Comparison of ENCODE assay signal across 27 cellular contexts in genomic region chr1:243335297-243335696, GRCh38.
"Had no signal": no experiment of that assay in that cellular context is flagged by ENCODE, and none has a peak within 500 bp of the region (broad histone marks: within the 10 kb centered on the region; RNA-seq: fewer than 3 reads in every experiment).

No MANE protein-coding gene starts in this region.

- H3K27me3 Mint-ChIP-seq: activated B cell treated with CpG ODN at 0.5 μM for 24 hours; activated CD4-positive, alpha-beta T cell treated with anti-CD3 and anti-CD28 coated beads, Interleukin-2, amount 10 ng/mL, durations not matched to agents 24 days and 14 days; activated CD8-positive, alpha-beta memory T cell treated with anti-CD3 and anti-CD28 coated beads, Interleukin-2, amount 10 ng/mL, durations not matched to agents 7 days and 5 days; activated naive CD8-positive, alpha-beta T cell treated with anti-CD3 and anti-CD28 coated beads, Interleukin-2, amount 50 U/mL, for 24 hours; activated T-cell treated with anti-CD3 and anti-CD28 coated beads, Interleukin-2, amount 50 U/mL, for 24 hours had no signal

- H3K27ac Mint-ChIP-seq: activated B cell treated with CpG ODN at 0.5 μM for 24 hours; activated CD4-positive, alpha-beta T cell treated with anti-CD3 and anti-CD28 coated beads, Interleukin-2, amount 10 ng/mL, durations not matched to agents 24 days and 14 days; activated CD8-positive, alpha-beta memory T cell treated with anti-CD3 and anti-CD28 coated beads, Interleukin-2, amount 10 ng/mL, durations not matched to agents 7 days and 5 days; activated naive CD4-positive, alpha-beta T cell treated with anti-CD3 and anti-CD28 coated beads, Interleukin-2, amount 50 U/mL, for 72 hours; activated naive CD8-positive, alpha-beta T cell treated with anti-CD3 and anti-CD28 coated beads, Interleukin-2, amount 50 U/mL, for 24 hours; activated T-cell treated with anti-CD3 and anti-CD28 coated beads, Interleukin-2, amount 50 U/mL, for 24 hours; T-helper 1 cell treated with Interleukin-12 subunit alpha and Interleukin-12 subunit beta and Interleukin-4 antibody, amounts not matched to agents 30 μg/mL and 1 μg/mL, for 36 hours had no signal

- H3K4me1 ChIP-seq: Peyer's patch, SJCRH30 had no signal

- DNase-seq: activated B cell treated with CpG ODN at 0.5 μM for 24 hours; activated CD4-positive, alpha-beta T cell treated with anti-CD3 and anti-CD28 coated beads for 1 hour; activated CD4-positive, alpha-beta T cell treated with anti-CD3 and anti-CD28 coated beads, Interleukin-2, amount 50 U/mL, for 48 hours; activated CD8-positive, alpha-beta memory T cell treated with anti-CD3 and anti-CD28 coated beads, Interleukin-2, amount 10 ng/mL, durations not matched to agents 7 days and 5 days; activated effector memory CD4-positive, alpha-beta T cell treated with anti-CD3 and anti-CD28 coated beads, Interleukin-2, amount 50 U/mL, for 16 hours; activated naive CD4-positive, alpha-beta T cell treated with Interleukin-2 at 50 U/mL for 16 hours; activated naive CD8-positive, alpha-beta T cell treated with anti-CD3 and anti-CD28 coated beads, Interleukin-2, amount 50 U/mL, for 24 hours; activated T-cell treated with anti-CD3 and anti-CD28 coated beads, Interleukin-2, amount 50 U/mL, for 24 hours; brain microvascular endothelial cell; Kasumi-1; KBM-7; NCI-H1048; NCI-H1930; NCI-H510A treated with DMSO at 0.1 percent for 48 hours; NCI-H69; NK-92 treated with Interleukin-12 subunit alpha and Interleukin-12 subunit beta, amount 100 ng/mL, for 24 hours; OCI-M1; Peyer's patch; Right ventricle myocardium superior; SJCRH30; T-helper 9 cell had no signal

- FAIRE-seq: TTC549 had no signal

- H3K4me1 Mint-ChIP-seq: activated CD8-positive, alpha-beta memory T cell treated with anti-CD3 and anti-CD28 coated beads, Interleukin-2, amount 10 ng/mL, durations not matched to agents 7 days and 5 days had no signal

- H3K4me3 ChIP-seq: cardiac muscle cell, Peyer's patch, SJCRH30 had no signal

- H3K27me3 ChIP-seq: brain microvascular endothelial cell, cardiac muscle cell, Peyer's patch, SJCRH30 had no signal

- H3K4me3 Mint-ChIP-seq: activated B cell treated with CpG ODN at 0.5 μM for 24 hours; activated CD4-positive, alpha-beta T cell treated with anti-CD3 and anti-CD28 coated beads, Interleukin-2, amount 10 ng/mL, durations not matched to agents 24 days and 14 days; activated CD8-positive, alpha-beta memory T cell treated with anti-CD3 and anti-CD28 coated beads, Interleukin-2, amount 10 ng/mL, durations not matched to agents 7 days and 5 days; activated naive CD8-positive, alpha-beta T cell treated with anti-CD3 and anti-CD28 coated beads, Interleukin-2, amount 50 U/mL, for 24 hours; activated T-cell treated with anti-CD3 and anti-CD28 coated beads, Interleukin-2, amount 50 U/mL, for 24 hours; T-helper 1 cell treated with Interleukin-12 subunit alpha and Interleukin-12 subunit beta and Interleukin-4 antibody, amounts not matched to agents 30 μg/mL and 1 μg/mL, for 36 hours had no signal

- H3K9me3 ChIP-seq: Peyer's patch, SJCRH30 had no signal

- H3K9me3 Mint-ChIP-seq: activated B cell treated with CpG ODN at 0.5 μM for 24 hours; activated CD4-positive, alpha-beta T cell treated with anti-CD3 and anti-CD28 coated beads, Interleukin-2, amount 10 ng/mL, durations not matched to agents 24 days and 14 days; activated naive CD4-positive, alpha-beta T cell treated with anti-CD3 and anti-CD28 coated beads, Interleukin-2, amount 50 U/mL, for 72 hours; activated naive CD8-positive, alpha-beta T cell treated with anti-CD3 and anti-CD28 coated beads, Interleukin-2, amount 50 U/mL, for 24 hours; activated T-cell treated with anti-CD3 and anti-CD28 coated beads, Interleukin-2, amount 50 U/mL, for 24 hours; T-helper 1 cell treated with Interleukin-12 subunit alpha and Interleukin-12 subunit beta and Interleukin-4 antibody, amounts not matched to agents 30 μg/mL and 1 μg/mL, for 36 hours had no signal

- H3K27ac ChIP-seq: brain microvascular endothelial cell, cardiac muscle cell, Peyer's patch, RWPE1, SJCRH30 had no signal

- ATAC-seq: activated CD8-positive, alpha-beta memory T cell treated with anti-CD3 and anti-CD28 coated beads, Interleukin-2, amount 10 ng/mL, durations not matched to agents 7 days and 5 days; activated naive CD8-positive, alpha-beta T cell treated with anti-CD3 and anti-CD28 coated beads, Interleukin-2, amount 50 U/mL, for 24 hours had no signal

- H3K36me3 ChIP-seq: SJCRH30 had no signal
